ENCODE assay signal across 8 cellular contexts in genomic region chr6:87078983-87079616, GRCh38. TPM values are rescaled to one million over a fixed set of nuclear protein-coding genes. Genes with fewer than 3 reads are reported as not detected.
DNase-seq lines count a peak whose midpoint lies in the region; ATAC-seq, FAIRE-seq and TF ChIP-seq lines count a peak whose summit lies in the region.

No MANE protein-coding gene starts in this region.

- no peaks in the 10 kb centered on the region for H3K9me1 ChIP-seq in endothelial cell of umbilical vein (replicated peaks; ENCODE audit: control insufficient read depth, extremely low read depth, insufficient read depth, low read length)

- CTCF ChIA-PET in endothelial cell of umbilical vein (lab: Charles Lee) = interaction anchor here (0.6 to 5.4 kb wide), 40 partner anchors 9 to 1414 kb away, joined by 3 to 100 read pairs (median 4); partner anchors contain the start of genes CGA and ZNF292

- DNase-seq in AG08395 (ENCODE audit: low spot score) (peak; percentile 80), NCI-H82 (lab: John Stamatoyannopoulos, UW) (peak; percentile 85), endothelial cell of umbilical vein (ENCODE audit: low read depth, low spot score) (peak; percentile 61), naive B cell (peak; percentile 22)
- peak; percentile 19 to 21 for DNase-seq in activated CD8-positive, alpha-beta memory T cell treated with anti-CD3 and anti-CD28 coated beads for 4 hours (ENCODE audit: low read depth in 2 of 2)

- H3K36me3 ChIP-seq in endothelial cell of umbilical vein (ENCODE audit: control insufficient read depth in 2 of 2, extremely low read depth in 1 of 2, insufficient read depth in 2 of 2, low read length in 2 of 2) = no peaks in the 10 kb centered on the region

- H3K27ac Mint-ChIP-seq in naive B cell = no peak overlapping the region
- H3K27ac Mint-ChIP-seq in stimulated activated memory B cell treated with anti-CD40 and anti-IgM and Interleukin-4, amounts not matched to agents 10 μg/mL and 1 μg/mL and 100 μg/mL, for 72 hours = no peak overlapping the region

- no peaks in the 10 kb centered on the region for H3K79me2 ChIP-seq in endothelial cell of umbilical vein (ENCODE audit: control insufficient read depth, insufficient read depth, low read length)

- no peak for TF ChIP-seq POLR2A in endothelial cell of umbilical vein (IDR thresholded peaks at IDR 0.05; ENCODE audit: low read depth, low read length)

- intact Hi-C loops in endothelial cell of umbilical vein (cut with micrococcal nuclease) = no loop called here

- no peaks in the 10 kb centered on the region for H3K4me1 ChIP-seq in endothelial cell of umbilical vein (ENCODE audit: control insufficient read depth, extremely low read depth, insufficient read depth, low read length)

- no peaks in the 10 kb centered on the region for H4K20me1 ChIP-seq in endothelial cell of umbilical vein (replicated peaks; ENCODE audit: control insufficient read depth, extremely low read depth, insufficient read depth, low read length)

- H3K4me2 ChIP-seq in endothelial cell of umbilical vein (ENCODE audit: insufficient read depth, low read length) = no peak overlapping the region

- peak; percentile 83 for ATAC-seq in GM18511 (IDR thresholded peaks at IDR 0.05; ENCODE audit: unreplicated experiment)
- ATAC-seq in HG03175 (IDR thresholded peaks at IDR 0.05; ENCODE audit: unreplicated experiment) = peak; percentile 85
- ATAC-seq in naive B cell (ENCODE audit: low read depth in 2 of 2) = peak; percentile 25 to 55
- ATAC-seq in stimulated activated memory B cell treated with anti-CD40 and anti-IgM and Interleukin-4, amounts not matched to agents 10 μg/mL and 1 μg/mL and 100 μg/mL, for 72 hours = peak; percentile 77

- H3K4me3 ChIP-seq in endothelial cell of umbilical vein (replicated peaks in 1 of 3; ENCODE audit: insufficient read depth in 1 of 3, low read depth in 1 of 3, low read length in 3 of 3) = no peak overlapping the region

- H3K9me3 Mint-ChIP-seq in naive B cell = peaks cover 0 to 2% (median 0%) of the 10 kb centered on the region in 7 donors
- H3K9me3 Mint-ChIP-seq in stimulated activated memory B cell treated with anti-CD40 and anti-IgM and Interleukin-4, amounts not matched to agents 10 μg/mL and 1 μg/mL and 100 μg/mL, for 72 hours = no peaks in the 10 kb centered on the region

- BruUV-seq in endothelial cell of umbilical vein (replicated peaks; lab: Mats Ljungman, UMichigan) = no TSS peak

- H3K27ac ChIP-seq in endothelial cell of umbilical vein (ENCODE audit: insufficient read depth, low read depth, low read length) = no peak overlapping the region

- peaks cover 0 to 2% (median 0%) of the 10 kb centered on the region in 3 donors for H3K4me1 Mint-ChIP-seq in naive B cell
- H3K4me1 Mint-ChIP-seq in stimulated activated memory B cell treated with anti-CD40 and anti-IgM and Interleukin-4, amounts not matched to agents 10 μg/mL and 1 μg/mL and 100 μg/mL, for 72 hours = peaks cover 33% of the 10 kb centered on the region

- H3K9me3 ChIP-seq in endothelial cell of umbilical vein (replicated peaks; ENCODE audit: control insufficient read depth, insufficient read depth, low read length) = no peaks in the 10 kb centered on the region

- no peak overlapping the region for H3K4me3 Mint-ChIP-seq in naive B cell
- H3K4me3 Mint-ChIP-seq in stimulated activated memory B cell treated with anti-CD40 and anti-IgM and Interleukin-4, amounts not matched to agents 10 μg/mL and 1 μg/mL and 100 μg/mL, for 72 hours = no peak overlapping the region

- H3K27me3 Mint-ChIP-seq in naive B cell = peaks cover 0 to 14% (median 8%) of the 10 kb centered on the region in 3 donors
- H3K27me3 Mint-ChIP-seq in stimulated activated memory B cell treated with anti-CD40 and anti-IgM and Interleukin-4, amounts not matched to agents 10 μg/mL and 1 μg/mL and 100 μg/mL, for 72 hours = peaks cover 7% of the 10 kb centered on the region

- peak; percentile 92 for FAIRE-seq in endothelial cell of umbilical vein (lab: Jason Lieb, UNC)

- H3K9ac ChIP-seq in endothelial cell of umbilical vein (replicated peaks; ENCODE audit: extremely low read depth, insufficient read depth, low read length) = no peak overlapping the region

- POLR2A ChIA-PET in endothelial cell of umbilical vein (lab: Charles Lee) = no interaction called here

- peak; percentile 92 to 97 for TF ChIP-seq CTCF in endothelial cell of umbilical vein (IDR thresholded peaks at IDR 0.05; ENCODE audit: extremely low read depth in 1 of 2, insufficient read depth in 1 of 2, low read depth in 1 of 2, low read length in 2 of 2)

- H3K36me3 Mint-ChIP-seq in naive B cell = no peaks in the 10 kb centered on the region
- H3K36me3 Mint-ChIP-seq in stimulated activated memory B cell treated with anti-CD40 and anti-IgM and Interleukin-4, amounts not matched to agents 10 μg/mL and 1 μg/mL and 100 μg/mL, for 72 hours = no peaks in the 10 kb centered on the region

- no peak overlapping the region for H2AFZ ChIP-seq in endothelial cell of umbilical vein (ENCODE audit: low read depth, low read length)

- dilution Hi-C loops in endothelial cell of umbilical vein (cut with MboI; ENCODE audit: extremely low pct_ligation_motif_present, low sequenced_read_pairs) = no loop called here

- H3K27me3 ChIP-seq in endothelial cell of umbilical vein (ENCODE audit: control insufficient read depth in 2 of 2, insufficient read depth in 2 of 2, low read length in 2 of 2) = peaks cover 0 to 3% of the 10 kb centered on the region in 2 experiments

TF ChIP-seq in endothelial cell of umbilical vein, 7 proteins besides CTCF, POLR2A, EP300 and RAD21:
- no peak for TF ChIP-seq GATA2 (IDR thresholded peaks at IDR 0.05; ENCODE audit: insufficient read depth, insufficient read length, low read depth, low read length)
- no peak for TF ChIP-seq EZH2 (IDR thresholded peaks at IDR 0.05; ENCODE audit: borderline replicate concordance, low read depth, low read length, severe bottlenecking)
- TF ChIP-seq POLR2AphosphoS5 (IDR thresholded peaks at IDR 0.05; ENCODE audit: insufficient read depth, low read depth, low read length) = no peak
- no peak for TF ChIP-seq FOS (IDR thresholded peaks at IDR 0.05; ENCODE audit: borderline replicate concordance, insufficient read depth, low read length)
- TF ChIP-seq MYC (IDR thresholded peaks at IDR 0.05; ENCODE audit: low read depth, low read length) = no peak
- no peak for TF ChIP-seq MAX (IDR thresholded peaks at IDR 0.05; ENCODE audit: insufficient read depth, insufficient read length)
- TF ChIP-seq JUN (IDR thresholded peaks at IDR 0.05; ENCODE audit: borderline replicate concordance, insufficient read depth, insufficient read length, low read depth) = no peak

RNA-seq across cellular contexts. Expression of gene CGA, which starts 15.8 kb away (rescaled TPM):
- not detected in 2 replicates for total RNA-seq in endothelial cell of umbilical vein
- polyA plus RNA-seq in endothelial cell of umbilical vein (0.10 TPM in 1 of 2 replicates, not detected in the other), naive B cell (ENCODE audit: low read depth in 6 of 6) (not detected)
- polyA plus RNA-seq in endothelial cell of umbilical vein (2011; cell fraction: cytosol; rRNA removed) = 0.25 and 0.32 TPM in 2 replicates
- polyA plus RNA-seq in endothelial cell of umbilical vein (2011; cell fraction: nucleus; rRNA removed) = 0.50 and 0.66 TPM in 2 replicates
- polyA plus RNA-seq in endothelial cell of umbilical vein (2012) = not detected in 2 replicates
- not detected in 2 replicates for polyA minus RNA-seq in endothelial cell of umbilical vein
- 60.7 TPM for polyA minus RNA-seq in endothelial cell of umbilical vein (2011; cell fraction: cytosol; rRNA and poly(A)+ RNA removed)
- polyA minus RNA-seq in endothelial cell of umbilical vein (2011; cell fraction: nucleus; rRNA and poly(A)+ RNA removed) = 3.2 and 4.5 TPM in 2 replicates

Comparison
In these comparisons a context has a peak if more than half of its experiments do, and no peak if none do; other contexts are left out.
1. DNase-seq: peak in every context shown above with its lines; median percentile 85 in NCI-H82; 80 in AG08395; 61 in endothelial cell of umbilical vein; 22 in naive B cell; 20 in activated CD8-positive, alpha-beta memory T cell treated with anti-CD3 and anti-CD28 coated beads for 4 hours.